29 cellular contexts compared by ENCODE assay signal in genomic region chr20:49147269-49147668, GRCh38.
"Had no signal": no experiment of that assay in that cellular context is flagged by ENCODE, and none has a peak within 500 bp of the region (broad histone marks: within the 10 kb centered on the region; RNA-seq: fewer than 3 reads in every experiment).

No MANE protein-coding gene starts in this region.

- H3K9me3 Mint-ChIP-seq: activated CD4-positive, alpha-beta memory T cell treated with anti-CD3 and anti-CD28 coated beads, Interleukin-2, amount 10 ng/mL, durations not matched to agents 7 days and 5 days; activated CD4-positive, alpha-beta T cell treated with anti-CD3 and anti-CD28 coated beads, Interleukin-2, amount 10 ng/mL, durations not matched to agents 24 days and 14 days; activated naive CD8-positive, alpha-beta T cell treated with anti-CD3 and anti-CD28 coated beads, Interleukin-2, amount 10 ng/mL, durations not matched to agents 7 days and 5 days; brain; nephron; stimulated activated naive B cell treated with anti-CD40 and anti-IgM and Interleukin-4, amounts not matched to agents 10 μg/mL and 1 μg/mL and 100 μg/mL, for 72 hours had no signal

- H3K27ac Mint-ChIP-seq: activated CD4-positive, alpha-beta memory T cell treated with anti-CD3 and anti-CD28 coated beads, Interleukin-2, amount 10 ng/mL, durations not matched to agents 7 days and 5 days; activated naive CD8-positive, alpha-beta T cell treated with anti-CD3 and anti-CD28 coated beads, Interleukin-2, amount 10 ng/mL, durations not matched to agents 7 days and 5 days; stimulated activated naive B cell treated with anti-CD40 and anti-IgM and Interleukin-4, amounts not matched to agents 10 μg/mL and 1 μg/mL and 100 μg/mL, for 72 hours had no signal

- H3K27ac ChIP-seq: ascending aorta, cardiac muscle cell, coronary artery, dorsolateral prefrontal cortex, gastroesophageal sphincter, heart left ventricle, psoas muscle, stomach, upper lobe of left lung, vagina, WERI-Rb-1 had no signal

- H3K4me3 ChIP-seq: ascending aorta, cardiac muscle cell, coronary artery, dorsolateral prefrontal cortex, gastroesophageal sphincter, heart left ventricle, psoas muscle, smooth muscle cell, stomach, thyroid gland, upper lobe of left lung, vagina had no signal

- H3K4me1 ChIP-seq: ascending aorta, heart left ventricle, vagina had no signal

- H3K4me3 Mint-ChIP-seq: activated CD4-positive, alpha-beta memory T cell treated with anti-CD3 and anti-CD28 coated beads, Interleukin-2, amount 10 ng/mL, durations not matched to agents 7 days and 5 days; activated CD4-positive, alpha-beta T cell treated with anti-CD3 and anti-CD28 coated beads, Interleukin-2, amount 10 ng/mL, durations not matched to agents 24 days and 14 days; activated naive CD8-positive, alpha-beta T cell treated with anti-CD3 and anti-CD28 coated beads, Interleukin-2, amount 10 ng/mL, durations not matched to agents 7 days and 5 days; nephron; stimulated activated naive B cell treated with anti-CD40 and anti-IgM and Interleukin-4, amounts not matched to agents 10 μg/mL and 1 μg/mL and 100 μg/mL, for 72 hours had no signal

- H3K4me2 ChIP-seq: smooth muscle cell had no signal

- DNase-seq: activated CD4-positive, alpha-beta memory T cell treated with anti-CD3 and anti-CD28 coated beads, Interleukin-2, amount 10 ng/mL, durations not matched to agents 7 days and 5 days; activated CD4-positive, alpha-beta T cell treated with anti-CD3 and anti-CD28 coated beads, Interleukin-2, amount 10 ng/mL, durations not matched to agents 24 days and 14 days; activated effector memory CD4-positive, alpha-beta T cell treated with Interleukin-2 at 50 U/mL for 16 hours; activated naive CD4-positive, alpha-beta T cell treated with Interleukin-2 at 50 U/mL for 16 hours; activated naive CD8-positive, alpha-beta T cell treated with anti-CD3 and anti-CD28 coated beads, Interleukin-2, amount 10 ng/mL, durations not matched to agents 7 days and 5 days; activated T-cell treated with anti-CD3 and anti-CD28 coated beads, Interleukin-2, amount 50 U/mL, for 48 hours; dorsolateral prefrontal cortex; effector memory CD4-positive, alpha-beta T cell; heart left ventricle; midbrain; psoas muscle; stimulated activated CD4-positive, alpha-beta T cell treated with anti-CD3 and anti-CD28 coated beads, Interleukin-1b, Interleukin-23, amount 100 ng/mL, for 48 hours; stimulated activated CD4-positive, alpha-beta T cell treated with anti-CD3 and anti-CD28 coated beads, Interleukin-4, amount 100 ng/mL, for 4 hours; stimulated activated CD8-positive, alpha-beta memory T cell treated with anti-CD3 and anti-CD28 coated beads, Interleukin-4, amount 100 ng/mL, for 48 hours; stimulated activated naive B cell treated with anti-CD40 and anti-IgM and Interleukin-4, amounts not matched to agents 10 μg/mL and 1 μg/mL and 100 μg/mL, for 72 hours; stomach; T-helper 9 cell; thyroid gland; upper lobe of left lung; WERI-Rb-1 had no signal

- ATAC-seq: activated CD4-positive, CD25-positive, alpha-beta regulatory T cell treated with anti-CD3 and anti-CD28 coated beads, Interleukin-2, amount 50 U/mL, for 24 hours; gastroesophageal sphincter; heart left ventricle; psoas muscle; stimulated activated naive B cell treated with anti-CD40 and anti-IgM and Interleukin-4, amounts not matched to agents 10 μg/mL and 1 μg/mL and 100 μg/mL, for 72 hours had no signal

- H3K9me3 ChIP-seq: ascending aorta, gastroesophageal sphincter, heart left ventricle, psoas muscle, stomach, thyroid gland, upper lobe of left lung, vagina had no signal

- H3K27me3 ChIP-seq: ascending aorta, cardiac muscle cell, dorsolateral prefrontal cortex, gastroesophageal sphincter, heart left ventricle, stomach, thyroid gland, upper lobe of left lung, vagina had no signal

- H3K27me3 Mint-ChIP-seq: activated CD4-positive, alpha-beta memory T cell treated with anti-CD3 and anti-CD28 coated beads, Interleukin-2, amount 10 ng/mL, durations not matched to agents 7 days and 5 days; activated CD4-positive, alpha-beta T cell treated with anti-CD3 and anti-CD28 coated beads, Interleukin-2, amount 10 ng/mL, durations not matched to agents 24 days and 14 days; activated naive CD8-positive, alpha-beta T cell treated with anti-CD3 and anti-CD28 coated beads, Interleukin-2, amount 10 ng/mL, durations not matched to agents 7 days and 5 days; brain; stimulated activated naive B cell treated with anti-CD40 and anti-IgM and Interleukin-4, amounts not matched to agents 10 μg/mL and 1 μg/mL and 100 μg/mL, for 72 hours had no signal
